In the genomic region with DNA sequence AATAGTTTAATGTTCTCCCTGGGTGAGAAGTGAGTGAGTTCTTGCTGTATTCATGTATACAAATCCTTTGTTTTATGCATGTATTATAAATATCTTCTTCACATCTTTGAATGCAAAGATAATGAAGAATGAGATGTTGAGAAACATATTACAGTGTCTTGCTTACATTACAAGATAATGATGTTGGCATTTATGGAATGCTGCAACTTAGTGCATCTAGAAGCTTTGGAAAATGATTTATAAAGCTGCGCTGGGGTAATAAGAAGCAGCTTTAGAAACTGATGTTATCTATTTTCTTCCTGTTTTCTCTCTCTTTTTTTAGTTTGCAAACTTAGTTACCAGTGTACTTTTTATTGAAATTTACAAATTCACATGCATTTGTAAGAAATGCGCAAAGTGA, we compare ENCODE assay signal across 31 cellular contexts.
"Had no signal": no experiment of that assay in that cellular context is flagged by ENCODE, and none has a peak within 500 bp of the region (broad histone marks: within the 10 kb centered on the region; RNA-seq: fewer than 3 reads in every experiment).

No MANE protein-coding gene starts in this region.

- DNase-seq: activated B cell treated with CpG ODN at 0.5 μM for 24 hours; activated CD4-positive, alpha-beta memory T cell treated with anti-CD3 and anti-CD28 coated beads for 36 hours; activated CD4-positive, alpha-beta T cell treated with anti-CD3 and anti-CD28 coated beads for 4 hours; activated CD4-positive, alpha-beta T cell treated with anti-CD3 and anti-CD28 coated beads, Interleukin-2, amount 50 U/mL, for 1 hour; activated CD4-positive, CD25-positive, alpha-beta regulatory T cell treated with anti-CD3 and anti-CD28 coated beads, Interleukin-2, amount 50 U/mL, for 72 hours; activated CD8-positive, alpha-beta memory T cell treated with anti-CD3 and anti-CD28 coated beads, Interleukin-2, amount 50 U/mL, for 4 hours; activated effector memory CD4-positive, alpha-beta T cell treated with Interleukin-2 at 50 U/mL for 16 hours; activated naive CD4-positive, alpha-beta T cell treated with anti-CD3 and anti-CD28 coated beads, Interleukin-2, amount 10 ng/mL, durations not matched to agents 7 days and 5 days; activated naive CD8-positive, alpha-beta T cell treated with anti-CD3 and anti-CD28 coated beads, Interleukin-2, amount 50 U/mL, for 24 hours; activated T-cell treated with anti-CD3 and anti-CD28 coated beads for 4 hours; activated T-cell treated with anti-CD3 and anti-CD28 coated beads, Interleukin-2, amount 50 U/mL, for 4 hours; amygdala; NCI-H1092 treated with DMSO at 0.1 percent for 48 hours; NCI-H1417; NCI-H146; NCI-H187 treated with DMSO at 0.1 percent for 48 hours; NCI-H2081; NCI-H226; NCI-H446 treated with DMSO at 0.1 percent for 48 hours; NCI-H524; PC-3; Peyer's patch; RPMI8226; SHP77 treated with DMSO at 0.1 percent for 48 hours; SW 1271; T-helper 1 cell; T-helper 2 cell; T-helper 9 cell had no signal

- H3K27me3 ChIP-seq: ascending aorta, cardiac muscle cell, Peyer's patch, SJSA1 had no signal

- H3K9me3 ChIP-seq: ascending aorta, Peyer's patch, SJSA1 had no signal

- ATAC-seq: activated naive CD8-positive, alpha-beta T cell treated with anti-CD3 and anti-CD28 coated beads, Interleukin-2, amount 50 U/mL, for 24 hours; activated T-cell treated with anti-CD3 and anti-CD28 coated beads, Interleukin-2, amount 50 U/mL, for 4 hours; PC-3 had no signal

- H3K4me3 ChIP-seq: ascending aorta, cardiac muscle cell, Peyer's patch, SJSA1 had no signal

- H3K36me3 ChIP-seq: ascending aorta, cardiac muscle cell, Peyer's patch, SJSA1 had no signal

- H3K4me1 ChIP-seq: ascending aorta, Peyer's patch, SJSA1 had no signal
